20 cellular contexts compared by ENCODE assay signal in genomic region chr11:87331273-87331672, GRCh38.
DNase-seq lines count a peak whose midpoint lies in the region; ATAC-seq, FAIRE-seq and TF ChIP-seq lines count a peak whose summit lies in the region.
"Had no signal": no experiment of that assay in that cellular context is flagged by ENCODE, and none has a peak within 500 bp of the region (broad histone marks: within the 10 kb centered on the region; RNA-seq: fewer than 3 reads in every experiment).

No MANE protein-coding gene starts in this region.

- no peak for TF ChIP-seq CTCF in HepG2 (CRISPR knock-in tag; IDR thresholded peaks at IDR 0.05)
- TF ChIP-seq CTCF in right lobe of liver (IDR thresholded peaks at IDR 0.05), result no peak
- no peak for TF ChIP-seq CTCF in neural progenitor cell (IDR thresholded peaks at IDR 0.05)
- no peak for TF ChIP-seq CTCF in colonic mucosa (IDR thresholded peaks at IDR 0.05)

- H3K27me3 ChIP-seq in HepG2 (ENCODE audit: control insufficient read depth in 1 of 2, insufficient read depth in 2 of 2, low read length in 2 of 2), result no peaks in the 10 kb centered on the region
- H3K27me3 ChIP-seq in right lobe of liver, result no peaks in the 10 kb centered on the region
- H3K27me3 ChIP-seq in neural progenitor cell, result no peaks in the 10 kb centered on the region
- no peaks in the 10 kb centered on the region for H3K27me3 ChIP-seq in colonic mucosa
- H3K27me3 ChIP-seq: BLaER1 treated with 17β-estradiol and CSF1 and Interleukin-3, amounts not matched to agents 10 nM and 100 nM had no signal

- no peak overlapping the region for H3K27ac Mint-ChIP-seq in neural progenitor cell
- H3K27ac Mint-ChIP-seq: CD8-positive, alpha-beta memory T cell had no signal

- BruUV-seq in HepG2 (replicated peaks; lab: Mats Ljungman, UMichigan), result no TSS peak

- H3K9ac ChIP-seq in HepG2 (ENCODE audit: insufficient read depth, low read depth, low read length), result no peak overlapping the region
- no peak overlapping the region for H3K9ac ChIP-seq in neural progenitor cell
- H3K9ac ChIP-seq in colonic mucosa (ENCODE audit: low read depth in 2 of 2, low read length in 2 of 2), result no peak overlapping the region
- H3K9ac ChIP-seq: BLaER1 treated with 17β-estradiol and CSF1 and Interleukin-3, amounts not matched to agents 10 nM and 100 nM had no signal

- peaks cover 3% of the 10 kb centered on the region for H3K9me3 Mint-ChIP-seq in neural progenitor cell

- no peak overlapping the region for H2AFZ ChIP-seq in HepG2 (ENCODE audit: low read length)
- H2AFZ ChIP-seq in neural progenitor cell (replicated peaks), result no peak overlapping the region

- POLR2A ChIA-PET in HepG2 (lab: Yijun Ruan, JAX), result no interaction called here

- peaks cover 4% of the 10 kb centered on the region for H3K36me3 Mint-ChIP-seq in neural progenitor cell

- TF ChIP-seq EP300 in HepG2 (IDR thresholded peaks at IDR 0.05; ENCODE audit: low read depth in 2 of 2, low read length in 2 of 2), result no peak
- no peak for TF ChIP-seq EP300 in HepG2 (CRISPR knock-in tag; IDR thresholded peaks at IDR 0.05; ENCODE audit: borderline replicate concordance)

- H3K4me1 ChIP-seq in HepG2 (ENCODE audit: insufficient read depth, low read length) (no peaks in the 10 kb centered on the region), right lobe of liver (no peaks in the 10 kb centered on the region), neural progenitor cell (no peaks in the 10 kb centered on the region), colonic mucosa (no peaks in the 10 kb centered on the region)
- H3K4me1 ChIP-seq: BLaER1 treated with 17β-estradiol and CSF1 and Interleukin-3, amounts not matched to agents 10 nM and 100 nM had no signal

- in situ Hi-C loops in HepG2 (cut with HindIII; ENCODE audit: extremely low pct_ligation_motif_present, low pct_unique_long_range_greater_than_20kb), result no loop called here

- no peak for FAIRE-seq in HepG2 (lab: Jason Lieb, UNC)
- FAIRE-seq: A204.1, D721Med had no signal

- no peaks in the 10 kb centered on the region for H3F3A ChIP-seq in neural progenitor cell (ENCODE audit: low read depth)

- no peak overlapping the region for H3K4me3 Mint-ChIP-seq in neural progenitor cell
- H3K4me3 Mint-ChIP-seq: CD8-positive, alpha-beta memory T cell had no signal

- H3K27me3 Mint-ChIP-seq in neural progenitor cell (ENCODE audit: insufficient read depth, low read depth), result peaks cover 2% of the 10 kb centered on the region
- H3K27me3 Mint-ChIP-seq: CD8-positive, alpha-beta memory T cell had no signal

- intact Hi-C loops in HepG2 (cut with micrococcal nuclease; ENCODE audit: unreplicated experiment), result no loop called here
- intact Hi-C loops in right lobe of liver (cut with DNase I), result no loop called here
- intact Hi-C loops in left ventricle myocardium superior (cut with micrococcal nuclease), result no loop called here
- intact Hi-C loops in sciatic nerve (cut with DNase I), result no loop called here
- intact Hi-C loops in colonic mucosa (cut with DNase I), result no loop called here

- no peak; the same call in 1 of the 3 replicates for ATAC-seq in HepG2
- ATAC-seq in right lobe of liver, result no peak
- peak; percentile 90 for ATAC-seq in left ventricle myocardium superior
- peak; percentile 89 for ATAC-seq in sciatic nerve
- ATAC-seq in GM18858 (IDR thresholded peaks at IDR 0.05; ENCODE audit: unreplicated experiment), result no peak
- ATAC-seq: PC-3 had no signal

- DNase-seq in HepG2 (ENCODE audit: low spot score), result no peak
- DNase-seq in right lobe of liver, result no peak
- no peak for DNase-seq in left ventricle myocardium superior
- DNase-seq in sciatic nerve (ENCODE audit: low spot score), result no peak
- no peak for DNase-seq in neural progenitor cell (ENCODE audit: low spot score)
- DNase-seq in colonic mucosa, result no peak
- DNase-seq: CD8-positive, alpha-beta memory T cell; DMS79; KBM-7; MV-4-11; NCI-H1417; NCI-H2029; NCI-H510A; NCI-H82; PC-3 had no signal

- no peaks in the 10 kb centered on the region for H3K79me2 ChIP-seq in HepG2 (ENCODE audit: insufficient read depth, low read length)
- no peaks in the 10 kb centered on the region for H3K79me2 ChIP-seq in neural progenitor cell (ENCODE audit: low read depth)

- H3K36me3 ChIP-seq in HepG2 (replicated peaks in 1 of 2; ENCODE audit: control insufficient read depth in 1 of 2, insufficient read depth in 2 of 2, low read length in 2 of 2) (peaks cover under 1 to 1% of the 10 kb centered on the region in 2 experiments; a peak in 1 of 5 replicates), right lobe of liver (no peaks in the 10 kb centered on the region), neural progenitor cell (no peaks in the 10 kb centered on the region), colonic mucosa (no peaks in the 10 kb centered on the region)

- H3K27ac ChIP-seq in HepG2 (ENCODE audit: extremely low read length, insufficient read depth, low read length), result no peak overlapping the region
- no peak overlapping the region for H3K27ac ChIP-seq in right lobe of liver
- H3K27ac ChIP-seq in neural progenitor cell, result no peak overlapping the region
- no peak overlapping the region for H3K27ac ChIP-seq in colonic mucosa
- H3K27ac ChIP-seq: BLaER1 treated with 17β-estradiol and CSF1 and Interleukin-3, amounts not matched to agents 10 nM and 100 nM; RWPE1 had no signal

- CTCF ChIA-PET in HepG2 (lab: Yijun Ruan, JAX; ENCODE audit: low intra/inter-chr PET ratio, low total read pairs), result no interaction called here

- H3K9me3 ChIP-seq in HepG2 (ENCODE audit: low read length) (no peaks in the 10 kb centered on the region), right lobe of liver (no peaks in the 10 kb centered on the region), neural progenitor cell (ENCODE audit: low read depth) (no peaks in the 10 kb centered on the region), colonic mucosa (no peaks in the 10 kb centered on the region)

- H3K4me2 ChIP-seq in HepG2 (ENCODE audit: low read depth, low read length) (no peak overlapping the region), neural progenitor cell (no peak overlapping the region)
- H3K4me2 ChIP-seq: BLaER1 treated with 17β-estradiol and CSF1 and Interleukin-3, amounts not matched to agents 10 nM and 100 nM had no signal

- no peaks in the 10 kb centered on the region for H3K4me1 Mint-ChIP-seq in neural progenitor cell
- H3K4me1 Mint-ChIP-seq: CD8-positive, alpha-beta memory T cell had no signal

- H4K20me1 ChIP-seq in HepG2 (ENCODE audit: insufficient read depth, low read length), result no peaks in the 10 kb centered on the region
- no peaks in the 10 kb centered on the region for H4K20me1 ChIP-seq in neural progenitor cell (ENCODE audit: low read depth)
- H4K20me1 ChIP-seq: BLaER1 treated with 17β-estradiol and CSF1 and Interleukin-3, amounts not matched to agents 10 nM and 100 nM had no signal

- whole genome bisulfite sequencing in HepG2 (ENCODE audit: low lambda C conversion rate), result 94% methylated on average over 6 of the region's 6 CpGs
- 86% methylated on average over 5 of the region's 6 CpGs for WGBS in right lobe of liver (ENCODE audit: insufficient coverage, low coverage, low lambda C conversion rate, missing lambda C conversion rate)

- TF ChIP-seq RAD21 in HepG2 (CRISPR knock-in tag; IDR thresholded peaks at IDR 0.05), result no peak

- TF ChIP-seq POLR2A in HepG2 (IDR thresholded peaks at IDR 0.05; ENCODE audit: insufficient read depth in 1 of 2, low read depth in 2 of 2, low read length in 2 of 2) (no peak), right lobe of liver (IDR thresholded peaks at IDR 0.05) (no peak)

- H3K4me3 ChIP-seq in HepG2 (replicated peaks in 1 of 3; ENCODE audit: insufficient read depth in 1 of 3, low read depth in 2 of 3, low read length in 3 of 3) (no peak overlapping the region), right lobe of liver (no peak overlapping the region), neural progenitor cell (no peak overlapping the region), colonic mucosa (no peak overlapping the region)
- H3K4me3 ChIP-seq: BLaER1 treated with 17β-estradiol and CSF1 and Interleukin-3, amounts not matched to agents 10 nM and 100 nM had no signal

TF ChIP-seq in HepG2, 621 proteins besides CTCF, POLR2A, EP300 and RAD21:
- TF ChIP-seq RBM22 (optimal IDR thresholded peaks at IDR 0.05; ENCODE audit: low read length) (peak; percentile 86), TCF7 (IDR thresholded peaks at IDR 0.05; ENCODE audit: low read depth) (no peak), JUN (CRISPR knock-in tag; IDR thresholded peaks at IDR 0.05) (no peak)

Comparison
In these comparisons a context has a peak if more than half of its experiments do, and no peak if none do; other contexts are left out.
1. ATAC-seq: peak in left ventricle myocardium superior (single experiment) and sciatic nerve (single experiment); none in HepG2 (single experiment), right lobe of liver (0 of 4) and GM18858 (single experiment).